12 cellular contexts compared by ENCODE assay signal in genomic region chr6:21305827-21306469, GRCh38.
A peak's percentile ranks its signal among the peaks of the same experiment; 100 is the strongest.
DNase-seq lines count a peak whose midpoint lies in the region; ATAC-seq and TF ChIP-seq lines count a peak whose summit lies in the region.
"Had no signal": no experiment of that assay in that cellular context is flagged by ENCODE, and none has a peak within 500 bp of the region (broad histone marks: within the 10 kb centered on the region; RNA-seq: fewer than 3 reads in every experiment).

No MANE protein-coding gene starts in this region.

- H3K4me3 Mint-ChIP-seq in osteocyte (ENCODE audit: unreplicated experiment), result no peak overlapping the region
- H3K4me3 Mint-ChIP-seq: activated naive CD8-positive, alpha-beta T cell treated with anti-CD3 and anti-CD28 coated beads for 36 hours had no signal

- no peaks in the 10 kb centered on the region for H3K36me3 ChIP-seq in Peyer's patch
- H3K36me3 ChIP-seq: left ventricle myocardium inferior, SJCRH30 had no signal

- H3K9me3 Mint-ChIP-seq in osteocyte (ENCODE audit: unreplicated experiment), result peaks cover 14% of the 10 kb centered on the region

- H3K27me3 Mint-ChIP-seq in osteocyte (ENCODE audit: unreplicated experiment), result peaks cover 11% of the 10 kb centered on the region
- H3K27me3 Mint-ChIP-seq: activated naive CD8-positive, alpha-beta T cell treated with anti-CD3 and anti-CD28 coated beads for 36 hours had no signal

- H3K9me3 ChIP-seq in Peyer's patch, result no peaks in the 10 kb centered on the region
- H3K9me3 ChIP-seq: SJCRH30 had no signal

- H3K4me1 Mint-ChIP-seq in osteocyte (ENCODE audit: unreplicated experiment), result peaks cover 8% of the 10 kb centered on the region
- H3K4me1 Mint-ChIP-seq: activated naive CD8-positive, alpha-beta T cell treated with anti-CD3 and anti-CD28 coated beads for 36 hours had no signal

- no peak overlapping the region for H3K4me3 ChIP-seq in cardiac fibroblast (replicated peaks in 1 of 2; ENCODE audit: low read depth in 2 of 2, low read length in 2 of 2)
- no peak overlapping the region for H3K4me3 ChIP-seq in Peyer's patch
- H3K4me3 ChIP-seq: left ventricle myocardium inferior, SJCRH30 had no signal

- H3K4me1 ChIP-seq in Peyer's patch, result no peaks in the 10 kb centered on the region
- H3K4me1 ChIP-seq: left ventricle myocardium inferior, SJCRH30 had no signal

- no peak for ATAC-seq in HG02970 (IDR thresholded peaks at IDR 0.05; ENCODE audit: low FRiP score, unreplicated experiment)
- no peak for ATAC-seq in HG02885 (IDR thresholded peaks at IDR 0.05; ENCODE audit: poor library complexity, unreplicated experiment)
- ATAC-seq: sciatic nerve had no signal

- DNase-seq in HCEC 1CT (peak; percentile 50), NCI-H510A (lab: John Stamatoyannopoulos, UW) (peak; percentile 11), cardiac fibroblast (ENCODE audit: low read depth in 2 of 2) (peak; percentile 54 to 84), osteocyte (ENCODE audit: extremely low spot score, unreplicated experiment) (no peak), Peyer's patch (no peak)
- DNase-seq: activated CD4-positive, alpha-beta T cell treated with anti-CD3 and anti-CD28 coated beads, Interleukin-2, amount 50 U/mL, for 4 hours; activated naive CD8-positive, alpha-beta T cell treated with anti-CD3 and anti-CD28 coated beads for 36 hours; left ventricle myocardium inferior; SJCRH30 had no signal

- TF ChIP-seq CTCF in cardiac fibroblast (IDR thresholded peaks at IDR 0.05; ENCODE audit: low read depth, low read length) (peak; percentile 36), osteocyte (IDR thresholded peaks at IDR 0.05) (peak; percentile 33), Peyer's patch (IDR thresholded peaks at IDR 0.05) (peak in 1 of 6 experiments; percentile 5)

- H3K27ac Mint-ChIP-seq in osteocyte (ENCODE audit: unreplicated experiment), result no peak overlapping the region
- H3K27ac Mint-ChIP-seq: activated naive CD8-positive, alpha-beta T cell treated with anti-CD3 and anti-CD28 coated beads for 36 hours had no signal

- peaks cover 6% of the 10 kb centered on the region for H3K36me3 Mint-ChIP-seq in osteocyte (ENCODE audit: unreplicated experiment)
- H3K36me3 Mint-ChIP-seq: activated naive CD8-positive, alpha-beta T cell treated with anti-CD3 and anti-CD28 coated beads for 36 hours had no signal

- no peaks in the 10 kb centered on the region for H3K27me3 ChIP-seq in Peyer's patch
- H3K27me3 ChIP-seq: SJCRH30 had no signal

- no peak for TF ChIP-seq POLR2A in Peyer's patch (IDR thresholded peaks at IDR 0.05)

- H3K27ac ChIP-seq in Peyer's patch, result no peak overlapping the region
- H3K27ac ChIP-seq: left ventricle myocardium inferior, SJCRH30 had no signal

Comparison
In these comparisons a context has a peak if more than half of its experiments do, and no peak if none do; other contexts are left out.
1. DNase-seq: peak in HCEC 1CT (single experiment), NCI-H510A (single experiment) and cardiac fibroblast (2 of 2); none in osteocyte (single experiment) and Peyer's patch (0 of 3).